Comparison of ENCODE assay signal across 9 cellular contexts in the genomic region with DNA sequence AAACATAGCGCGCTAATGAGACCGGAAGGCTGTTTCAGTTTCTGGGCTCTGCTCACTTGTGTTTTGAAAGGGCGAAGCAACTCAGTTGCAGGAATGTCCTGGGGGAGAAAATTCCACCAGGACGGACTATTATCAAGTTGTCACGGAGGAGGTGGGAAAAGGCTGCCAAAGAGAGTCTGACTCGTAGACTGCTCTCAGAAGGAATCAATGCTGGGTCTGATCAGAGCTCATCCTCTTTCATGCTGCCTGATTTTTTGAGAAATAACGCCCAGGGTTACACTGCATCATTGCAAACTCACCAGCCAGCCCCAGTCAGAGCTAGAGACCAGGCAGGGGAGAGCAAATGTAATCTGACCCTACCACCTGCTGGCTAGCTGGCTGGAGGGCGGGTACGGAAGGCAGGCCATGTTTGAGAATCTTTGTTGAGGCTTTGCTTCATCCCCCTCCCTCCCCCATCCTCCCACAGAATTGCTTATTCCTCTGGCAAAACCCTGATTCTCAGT. TPM values are rescaled to one million over a fixed set of nuclear protein-coding genes. Genes with fewer than 3 reads are reported as not detected.
DNase-seq lines count a peak whose midpoint lies in the region; ATAC-seq, FAIRE-seq and TF ChIP-seq lines count a peak whose summit lies in the region.
"Had no signal": no experiment of that assay in that cellular context is flagged by ENCODE, and none has a peak within 500 bp of the region (broad histone marks: within the 10 kb centered on the region; RNA-seq: fewer than 3 reads in every experiment).

No MANE protein-coding gene starts in this region.

- H3K4me2 ChIP-seq in hepatocyte (peak overlapping the region; percentile 67), skeletal muscle satellite cell (ENCODE audit: low read length) (peak overlapping the region; percentile 21)

- H3K27me3 ChIP-seq in HUES64 (ENCODE audit: insufficient read depth, low read length) (no peaks in the 10 kb centered on the region), hepatocyte (no peaks in the 10 kb centered on the region), skeletal muscle satellite cell (ENCODE audit: control insufficient read depth, insufficient read depth, low read length) (peaks cover 8% of the 10 kb centered on the region), small intestine (ENCODE audit: control insufficient read depth in 2 of 2, insufficient read depth in 2 of 2, low read length in 2 of 2) (no peaks in the 10 kb centered on the region)

- H3K4me3 ChIP-seq in HUES64 (ENCODE audit: low read length) (peak overlapping the region; percentile 48), hepatocyte (no peak overlapping the region), skeletal muscle satellite cell (ENCODE audit: low read length) (no peak overlapping the region), small intestine (ENCODE audit: low read depth in 1 of 2, low read length in 2 of 2) (no peak overlapping the region)
- H3K4me3 ChIP-seq: colonic mucosa had no signal

- FAIRE-seq in small intestine (lab: Jason Lieb, UNC) = no peak

- H3K79me2 ChIP-seq in hepatocyte = no peaks in the 10 kb centered on the region

- H3K27ac ChIP-seq in HUES64 (ENCODE audit: low read depth, low read length) = peak overlapping the region; percentile 89
- H3K27ac ChIP-seq in hepatocyte = peak overlapping the region; percentile 59
- H3K27ac ChIP-seq in small intestine (ENCODE audit: low read depth in 1 of 2, low read length in 1 of 2) = no peak overlapping the region
- H3K27ac ChIP-seq: colonic mucosa had no signal

- no peaks in the 10 kb centered on the region for H4K20me1 ChIP-seq in hepatocyte (ENCODE audit: insufficient read depth, poor library complexity, severe bottlenecking)

- peak overlapping the region; percentile 55 for H3K9ac ChIP-seq in HUES64 (ENCODE audit: low read depth, low read length)
- H3K9ac ChIP-seq in skeletal muscle satellite cell (ENCODE audit: low read depth, low read length) = no peak overlapping the region

- WGBS in HUES64 = 4% methylated on average over 10 of the region's 10 CpGs
- WGBS in hepatocyte (ENCODE audit: low lambda C conversion rate, missing lambda C conversion rate) = 14% methylated on average over 10 of the region's 10 CpGs
- 58 to 76% (median 61%) methylated on average over 10 of the region's 10 CpGs for WGBS in small intestine, 3 donors

- no peaks in the 10 kb centered on the region for H3K9me3 ChIP-seq in HUES64 (ENCODE audit: insufficient read depth, low read depth, low read length)
- H3K9me3 ChIP-seq in hepatocyte (ENCODE audit: low read depth) = no peaks in the 10 kb centered on the region
- no peaks in the 10 kb centered on the region for H3K9me3 ChIP-seq in skeletal muscle satellite cell (replicated peaks; ENCODE audit: low read length)
- no peaks in the 10 kb centered on the region for H3K9me3 ChIP-seq in small intestine (ENCODE audit: control insufficient read depth, low read depth)
- H3K9me3 ChIP-seq: colonic mucosa had no signal

- no peak for TF ChIP-seq CTCF in hepatocyte (IDR thresholded peaks at IDR 0.05; ENCODE audit: poor library complexity)

- no peaks in the 10 kb centered on the region for H3K36me3 ChIP-seq in HUES64 (ENCODE audit: insufficient read depth, low read length)
- H3K36me3 ChIP-seq in hepatocyte (replicated peaks; ENCODE audit: insufficient read depth, low read depth) = no peaks in the 10 kb centered on the region
- H3K36me3 ChIP-seq in skeletal muscle satellite cell (ENCODE audit: insufficient read depth, low read length) = no peaks in the 10 kb centered on the region
- no peaks in the 10 kb centered on the region for H3K36me3 ChIP-seq in small intestine (ENCODE audit: control insufficient read depth in 2 of 2, insufficient read depth in 2 of 2, low read length in 2 of 2)
- H3K36me3 ChIP-seq: colonic mucosa had no signal

- H2AFZ ChIP-seq in hepatocyte = peak overlapping the region; percentile 70

- no peaks in the 10 kb centered on the region for H3K9me2 ChIP-seq in hepatocyte (replicated peaks; ENCODE audit: insufficient read depth)

- no peak for ATAC-seq in HG03521 (IDR thresholded peaks at IDR 0.05; ENCODE audit: unreplicated experiment)

- DNase-seq in RPMI7951 (ENCODE audit: low read depth) (peak; percentile 58), hepatocyte (ENCODE audit: low spot score) (peak; percentile 47), 8988T (no peak), SKM-1 treated with dmso at 0.1 percent for 144 hours (lab: John Stamatoyannopoulos, UW; ENCODE audit: unreplicated experiment) (no peak), small intestine (no peak)
- DNase-seq: colonic mucosa had no signal

- peaks cover 29% of the 10 kb centered on the region for H3K4me1 ChIP-seq in HUES64 (ENCODE audit: insufficient read depth, low read length)
- peaks cover 18% of the 10 kb centered on the region for H3K4me1 ChIP-seq in hepatocyte (ENCODE audit: insufficient read depth)
- H3K4me1 ChIP-seq in skeletal muscle satellite cell (ENCODE audit: control insufficient read depth, insufficient read depth, low read length) = no peaks in the 10 kb centered on the region
- H3K4me1 ChIP-seq in small intestine (ENCODE audit: control insufficient read depth in 2 of 2, insufficient read depth in 1 of 2, low read depth in 1 of 2, low read length in 1 of 2) = no peaks in the 10 kb centered on the region
- H3K4me1 ChIP-seq: colonic mucosa had no signal

RNA-seq across cellular contexts. Expression of a gene that starts 36.4 kb away (rescaled TPM):
- 38.6 TPM for polyA plus RNA-seq in HUES64 (2013, experiment 1 of 2)
- polyA plus RNA-seq in HUES64 (2013, experiment 2 of 2) = 50.9 TPM
- total RNA-seq in RPMI7951 (2014; rRNA removed; shearing (Covaris generic)) = 4.8 and 9.8 TPM in 2 replicates
- total RNA-seq in hepatocyte = 13.0 and 22.6 TPM in 2 replicates
- 16.5 and 17.0 TPM in 2 replicates for polyA plus RNA-seq in hepatocyte
- total RNA-seq in skeletal muscle satellite cell (2012; rRNA removed) = 2.4 and 2.8 TPM in 2 replicates
- 1 to 10 TPM; 1.6 to 7.7 (median 2.9) TPM for polyA plus RNA-seq in small intestine

Comparison
In these comparisons a context has a peak if more than half of its experiments do, and no peak if none do; other contexts are left out.
1. H3K27ac ChIP-seq: peak in HUES64 (single experiment) and hepatocyte (single experiment); none in small intestine (0 of 2).
2. DNase-seq: peak in RPMI7951 (single experiment) and hepatocyte (single experiment); none in 8988T (single experiment), SKM-1 treated with dmso at 0.1 percent for 144 hours (single experiment) and small intestine (single experiment).